In the genomic region with DNA sequence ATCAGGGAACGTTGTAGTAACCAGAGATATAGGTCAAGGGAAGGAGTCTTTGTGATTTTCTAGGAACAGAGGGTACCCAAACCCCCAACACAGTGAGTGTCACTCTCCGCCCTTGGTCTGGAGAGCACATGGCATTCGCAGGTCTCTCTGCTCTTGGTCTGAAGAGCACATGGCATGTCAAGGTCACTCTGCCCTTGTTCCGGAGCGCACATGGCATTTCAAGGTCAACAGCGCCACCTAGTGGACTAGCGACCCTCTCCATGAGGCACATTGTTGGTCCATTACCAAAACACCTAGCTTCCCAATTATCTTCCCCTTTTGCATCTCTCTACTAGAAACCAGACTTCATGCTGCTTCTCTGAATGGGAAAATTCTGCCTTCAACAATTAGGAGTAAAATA, we compare ENCODE assay signal across 9 cellular contexts.
DNase-seq lines count a peak whose midpoint lies in the region; ATAC-seq, FAIRE-seq and TF ChIP-seq lines count a peak whose summit lies in the region.
"Had no signal": no experiment of that assay in that cellular context is flagged by ENCODE, and none has a peak within 500 bp of the region (broad histone marks: within the 10 kb centered on the region; RNA-seq: fewer than 3 reads in every experiment).

No MANE protein-coding gene starts in this region.

- H3K4me1 ChIP-seq in neural progenitor cell, result no peaks in the 10 kb centered on the region
- H3K4me1 ChIP-seq in suprapubic skin, result no peaks in the 10 kb centered on the region

- no peak for ATAC-seq in activated CD8-positive, alpha-beta T cell treated with anti-CD3 and anti-CD28 coated beads for 36 hours

- no peak overlapping the region for H2AFZ ChIP-seq in neural progenitor cell (replicated peaks)

- intact Hi-C loops in activated CD8-positive, alpha-beta T cell treated with anti-CD3 and anti-CD28 coated beads for 36 hours (cut with micrococcal nuclease), result no loop called here

- TF ChIP-seq CTCF in activated CD8-positive, alpha-beta T cell treated with anti-CD3 and anti-CD28 coated beads for 36 hours (IDR thresholded peaks at IDR 0.05), result peak; percentile 54
- peak; percentile 80 for TF ChIP-seq CTCF in neural progenitor cell (IDR thresholded peaks at IDR 0.05)
- no peak for TF ChIP-seq CTCF in suprapubic skin (IDR thresholded peaks at IDR 0.05)

- 46% methylated on average over 7 of the region's 7 CpGs for WGBS in suprapubic skin

- no peaks in the 10 kb centered on the region for H3F3A ChIP-seq in neural progenitor cell (ENCODE audit: low read depth)

- CTCF ChIA-PET in activated CD8-positive, alpha-beta T cell treated with anti-CD3 and anti-CD28 coated beads for 36 hours (lab: Charles Lee), result no interaction called here

- POLR2A ChIA-PET in activated CD8-positive, alpha-beta T cell treated with anti-CD3 and anti-CD28 coated beads for 36 hours (lab: Charles Lee), result no interaction called here

- H3K4me3 Mint-ChIP-seq in activated CD8-positive, alpha-beta T cell treated with anti-CD3 and anti-CD28 coated beads for 36 hours, result no peak overlapping the region
- no peak overlapping the region for H3K4me3 Mint-ChIP-seq in neural progenitor cell

- TF ChIP-seq EP300 in suprapubic skin (IDR thresholded peaks at IDR 0.05), result no peak

- TF ChIP-seq POLR2A in suprapubic skin (IDR thresholded peaks at IDR 0.05), result no peak

- H3K9me3 ChIP-seq in neural progenitor cell (ENCODE audit: low read depth), result peaks cover 9% of the 10 kb centered on the region
- peaks cover 5% of the 10 kb centered on the region for H3K9me3 ChIP-seq in suprapubic skin

- H3K79me2 ChIP-seq in neural progenitor cell (ENCODE audit: low read depth), result no peaks in the 10 kb centered on the region

- peak; percentile 23 to 65 for DNase-seq in NCI-H524 (lab: John Stamatoyannopoulos, UW)
- DNase-seq in NCI-H524 treated with DMSO at 0.1 percent for 48 hours (lab: John Stamatoyannopoulos, UW), result no peak
- DNase-seq in LHCN-M2 (ENCODE audit: low read depth), result peak; percentile 54
- peak; percentile 54 for DNase-seq in activated CD8-positive, alpha-beta T cell treated with anti-CD3 and anti-CD28 coated beads for 36 hours
- peak; percentile 78 for DNase-seq in neural progenitor cell (ENCODE audit: low spot score)
- no peak for DNase-seq in frontal cortex (ENCODE audit: low spot score in 2 of 2)
- DNase-seq in suprapubic skin (ENCODE audit: low spot score in 2 of 2), result no peak
- DNase-seq in retina, result no peak

- H3K4me1 Mint-ChIP-seq in activated CD8-positive, alpha-beta T cell treated with anti-CD3 and anti-CD28 coated beads for 36 hours (ENCODE audit: low read depth), result no peaks in the 10 kb centered on the region
- no peaks in the 10 kb centered on the region for H3K4me1 Mint-ChIP-seq in neural progenitor cell

- no peaks in the 10 kb centered on the region for H3K27me3 Mint-ChIP-seq in activated CD8-positive, alpha-beta T cell treated with anti-CD3 and anti-CD28 coated beads for 36 hours
- peaks cover 3% of the 10 kb centered on the region for H3K27me3 Mint-ChIP-seq in neural progenitor cell (ENCODE audit: insufficient read depth, low read depth)

- H3K27me3 ChIP-seq in neural progenitor cell (no peaks in the 10 kb centered on the region), suprapubic skin (no peaks in the 10 kb centered on the region)

- H4K20me1 ChIP-seq in neural progenitor cell (ENCODE audit: low read depth), result no peaks in the 10 kb centered on the region

- no peak overlapping the region for H3K27ac Mint-ChIP-seq in activated CD8-positive, alpha-beta T cell treated with anti-CD3 and anti-CD28 coated beads for 36 hours
- H3K27ac Mint-ChIP-seq in neural progenitor cell, result no peak overlapping the region

- H3K4me3 ChIP-seq in neural progenitor cell (no peak overlapping the region), suprapubic skin (no peak overlapping the region)

- H3K27ac ChIP-seq in neural progenitor cell (no peak overlapping the region), suprapubic skin (no peak overlapping the region)

- H3K36me3 Mint-ChIP-seq in activated CD8-positive, alpha-beta T cell treated with anti-CD3 and anti-CD28 coated beads for 36 hours (ENCODE audit: low read depth), result no peaks in the 10 kb centered on the region
- H3K36me3 Mint-ChIP-seq in neural progenitor cell, result no peaks in the 10 kb centered on the region

- H3K36me3 ChIP-seq in neural progenitor cell (peaks cover 3% of the 10 kb centered on the region), suprapubic skin (no peaks in the 10 kb centered on the region)

- H3K4me2 ChIP-seq in neural progenitor cell, result no peak overlapping the region

- FAIRE-seq in frontal cortex (lab: Jason Lieb, UNC), result no peak
- FAIRE-seq: G401.6 had no signal

- no peak overlapping the region for H3K9ac ChIP-seq in neural progenitor cell

- H3K9me3 Mint-ChIP-seq in activated CD8-positive, alpha-beta T cell treated with anti-CD3 and anti-CD28 coated beads for 36 hours, result peaks cover 13% of the 10 kb centered on the region
- peaks cover 25% of the 10 kb centered on the region for H3K9me3 Mint-ChIP-seq in neural progenitor cell

Comparison
In these comparisons a context has a peak if more than half of its experiments do, and no peak if none do; other contexts are left out.
1. DNase-seq: peak in NCI-H524 (2 of 2), LHCN-M2 (single experiment), activated CD8-positive, alpha-beta T cell treated with anti-CD3 and anti-CD28 coated beads for 36 hours (single experiment) and neural progenitor cell (single experiment); none in NCI-H524 treated with DMSO at 0.1 percent for 48 hours (single experiment), frontal cortex (0 of 2), suprapubic skin (0 of 2) and retina (single experiment).
2. CTCF ChIP-seq: peak in activated CD8-positive, alpha-beta T cell treated with anti-CD3 and anti-CD28 coated beads for 36 hours (single experiment) and neural progenitor cell (single experiment); none in suprapubic skin (0 of 2).